ENCODE assay signal across 11 cellular contexts in genomic region chr18:62744076-62744705, GRCh38. TPM values are rescaled to one million over a fixed set of nuclear protein-coding genes. Genes with fewer than 3 reads are reported as not detected.
A peak's percentile ranks its signal among the peaks of the same experiment; 100 is the strongest.
DNase-seq lines count a peak whose midpoint lies in the region; ATAC-seq, FAIRE-seq and TF ChIP-seq lines count a peak whose summit lies in the region.
"Had no signal": no experiment of that assay in that cellular context is flagged by ENCODE, and none has a peak within 500 bp of the region (broad histone marks: within the 10 kb centered on the region; RNA-seq: fewer than 3 reads in every experiment).

No MANE protein-coding gene starts in this region.

- H2BK20ac ChIP-seq in H1 (ENCODE audit: low read length) = no peak overlapping the region

- ATAC-seq in GM21423 (IDR thresholded peaks at IDR 0.05; ENCODE audit: unreplicated experiment) (peak; percentile 90), HG03432 (IDR thresholded peaks at IDR 0.05; ENCODE audit: unreplicated experiment) (peak; percentile 77), T-cell (replicated peaks in 1 of 4) (no peak)

- H2BK120ac ChIP-seq in H1 (replicated peaks; ENCODE audit: low read depth, low read length) = no peak overlapping the region

- no peaks in the 10 kb centered on the region for H3K36me3 Mint-ChIP-seq in T-cell

- FAIRE-seq in H1 (lab: Jason Lieb, UNC) = peak; percentile 68

- H3K9me3 ChIP-seq in H1 (ENCODE audit: insufficient read depth in 2 of 2, low read depth in 1 of 2, low read length in 1 of 2) = 0 out of 4 replicates have a peak, but pooled peaks cover 0 to under 1% of the 10 kb centered on the region in 2 experiments

- CTCF ChIA-PET in H1 (lab: Charles Lee; ENCODE audit: partially characterized antibody) (interaction anchor here (0.6 to 1.2 kb wide), 4 partner anchors 8 to 30 kb away, joined by 3 read pairs; no protein-coding TSS in a partner anchor), T-cell (lab: Charles Lee) (interaction anchor here in 1 of 2 donors (0.5 kb wide), 1 partner anchor 382 kb away, joined by 4 read pairs; no protein-coding TSS in a partner anchor)

- no peak for TF ChIP-seq POLR2A in H1 (IDR thresholded peaks at IDR 0.05; ENCODE audit: control extremely low read depth in 1 of 2, low read depth in 2 of 2, low read length in 2 of 2)

- POLR2A ChIA-PET in H1 (lab: Charles Lee; ENCODE audit: partially characterized antibody) = no interaction called here
- POLR2A ChIA-PET in T-cell (lab: Charles Lee) = interaction anchor here in 1 of 2 donors (0.5 kb wide), 1 partner anchor 14 kb away, joined by 10 read pairs; no protein-coding TSS in a partner anchor

- no peak overlapping the region for H3K4me3 Mint-ChIP-seq in T-cell

- H3K27me3 Mint-ChIP-seq in T-cell = no peaks in the 10 kb centered on the region

- H3K79me2 ChIP-seq in H1 (ENCODE audit: control insufficient read depth in 1 of 2, insufficient read depth in 2 of 2, low read length in 2 of 2) = peaks cover 25 to 100% of the 10 kb centered on the region in 2 experiments

- no peaks in the 10 kb centered on the region; the same call in 1 of the 2 replicates for H3K79me1 ChIP-seq in H1 (ENCODE audit: low read depth, low read length)

- no peak overlapping the region for H4K5ac ChIP-seq in H1 (ENCODE audit: insufficient read length, low read depth, low read length)

- WGBS in H1 (ENCODE audit: extremely low coverage in 1 of 2, insufficient coverage in 1 of 2, insufficient read length in 1 of 2, insufficient replicate concordance in 2 of 2, low coverage in 1 of 2, low lambda C conversion rate in 2 of 2, missing lambda C conversion rate in 1 of 2), 2 experiments = 57% methylated on average over 3 of the region's 3 CpGs; no CpG with 5 or more reads in 1 of the 2 experiments

- H3K4me3 ChIP-seq in H1 (ENCODE audit: extremely low read depth in 1 of 4, insufficient read depth in 2 of 4, low read depth in 3 of 4, low read length in 4 of 4) (no peak overlapping the region), coronary artery (no peak overlapping the region)
- H3K4me3 ChIP-seq: lung had no signal

- TF ChIP-seq EP300 in H1 (IDR thresholded peaks at IDR 0.05; ENCODE audit: borderline replicate concordance in 1 of 2, low read depth in 2 of 2, low read length in 2 of 2) = no peak

- no peaks in the 10 kb centered on the region for H3K27me3 ChIP-seq in H1 (replicated peaks in 1 of 4; ENCODE audit: control insufficient read depth in 3 of 4, extremely low read depth in 1 of 4, insufficient read depth in 3 of 4, low read length in 3 of 4)

- H4K8ac ChIP-seq in H1 (ENCODE audit: extremely low read depth, insufficient read depth, low read length) = no peak overlapping the region

- no peak overlapping the region for H3K56ac ChIP-seq in H1 (replicated peaks; ENCODE audit: insufficient read length, low read depth, low read length)

- H3K4ac ChIP-seq in H1 (replicated peaks; ENCODE audit: insufficient read length, low read depth, low read length) = no peak overlapping the region

- H4K91ac ChIP-seq in H1 (replicated peaks; ENCODE audit: insufficient read length, low read length) = no peak overlapping the region

- H3K4me1 Mint-ChIP-seq in T-cell = peaks cover 12 to 17% (median 16%) of the 10 kb centered on the region in 3 donors

- peak overlapping the region; percentile 4 to 27; a peak in 1 of 4 replicates for H3K4me2 ChIP-seq in H1 (ENCODE audit: insufficient read depth in 1 of 2, low read depth in 2 of 2, low read length in 2 of 2)

- H2BK15ac ChIP-seq in H1 (ENCODE audit: low read length) = no peak overlapping the region

- TF ChIP-seq CTCF in H1 (IDR thresholded peaks at IDR 0.05; ENCODE audit: control extremely low read depth in 1 of 3, insufficient read depth in 1 of 3, low read depth in 1 of 3, low read length in 3 of 3) = no peak
- no peak for TF ChIP-seq CTCF in coronary artery (IDR thresholded peaks at IDR 0.05)

- no peak for TF ChIP-seq RAD21 in H1 (IDR thresholded peaks at IDR 0.05 in 1 of 2, conservative IDR thresholded peaks at IDR 0.05 in 1 of 2; ENCODE audit: low read depth in 2 of 2, low read length in 2 of 2)

- H3K23me2 ChIP-seq in H1 (ENCODE audit: low read depth, low read length) = no peaks in the 10 kb centered on the region; the same call in 1 of the 2 replicates

- no peak overlapping the region for H3K23ac ChIP-seq in H1 (ENCODE audit: insufficient read length)

- H2AFZ ChIP-seq in H1 (ENCODE audit: low read length) = no peak overlapping the region

- no peak overlapping the region for H3K27ac ChIP-seq in H1 (ENCODE audit: low read depth, low read length)
- H3K27ac ChIP-seq in coronary artery = no peak overlapping the region

- H2AK5ac ChIP-seq in H1 (ENCODE audit: low read depth, low read length) = no peak overlapping the region

- H3K9me3 Mint-ChIP-seq in T-cell = no peaks in the 10 kb centered on the region

- no peak overlapping the region for H3K14ac ChIP-seq in H1 (ENCODE audit: insufficient read length)

- no peak overlapping the region for H2BK12ac ChIP-seq in H1 (ENCODE audit: low read depth, low read length)

- H2BK5ac ChIP-seq in H1 (ENCODE audit: low read depth, low read length) = 0 out of 2 replicates have a peak overlapping the region, but pooled peaks have one; percentile 31

- peaks cover 0 to 35% (median 15%) of the 10 kb centered on the region in 4 experiments for H3K4me1 ChIP-seq in H1 (replicated peaks in 1 of 4; ENCODE audit: control insufficient read depth in 3 of 4, insufficient read depth in 4 of 4, low read length in 3 of 4)

- H3K9ac ChIP-seq in H1 (replicated peaks in 1 of 4; ENCODE audit: extremely low read depth in 1 of 4, low read depth in 3 of 4, low read length in 3 of 4) = no peak overlapping the region

- peaks cover 0 to 4% of the 10 kb centered on the region in 2 experiments for H4K20me1 ChIP-seq in H1 (replicated peaks in 1 of 2; ENCODE audit: control insufficient read depth in 1 of 2, insufficient read depth in 2 of 2, low read length in 2 of 2)

- H3K27ac Mint-ChIP-seq in T-cell = no peak overlapping the region

- DNase-seq in AG20443 (ENCODE audit: low spot score) (peak; percentile 30), H1 (ENCODE audit: low read depth in 1 of 2, low spot score in 2 of 2) (no peak), hypothalamus (lab: John Stamatoyannopoulos, UW) (no peak), coronary artery (ENCODE audit: low spot score) (no peak), T-cell (no peak)
- no peak for DNase-seq in central memory CD4-positive, alpha-beta T cell
- DNase-seq: AML-193, MM.1S had no signal

- no peaks in the 10 kb centered on the region; a peak in 1 of 8 replicates for H3K36me3 ChIP-seq in H1 (ENCODE audit: control insufficient read depth in 2 of 4, insufficient read depth in 4 of 4, low read length in 3 of 4)

- peak overlapping the region; percentile 36; the same call in 1 of the 2 replicates for H3K18ac ChIP-seq in H1 (ENCODE audit: extremely low read depth, low read length)

TF ChIP-seq in H1, 55 proteins besides CTCF, POLR2A, EP300 and RAD21 (continues in another document):
- TF ChIP-seq TCF12 (IDR thresholded peaks at IDR 0.05; ENCODE audit: low read depth, low read length) (0 out of 2 replicates have a peak, but pooled peaks have one; percentile 7), RXRA (IDR thresholded peaks at IDR 0.05; ENCODE audit: insufficient read depth, low read depth, low read length) (no peak)

RNA-seq across cellular contexts. Expression of gene PHLPP1, which starts 28.9 kb away (rescaled TPM):
- total RNA-seq in H1 (2021; fragmentation: NEBNext Ultra II Directional; extraction: Animal tissue kit (Norgen Biotek cat#: 25700)) = 66.3 and 67.4 TPM in 2 replicates
- 26.6 and 28.0 TPM in 2 replicates for polyA plus RNA-seq in H1 (2011; rRNA removed)
- polyA plus RNA-seq in H1 (2011; cell fraction: cytosol; rRNA removed) = 23.4 TPM
- 34.7 TPM for polyA plus RNA-seq in H1 (2011; cell fraction: nucleus; rRNA removed)
- polyA plus RNA-seq in H1 (2012, experiment 1 of 2) = 25.6 to 34.5 TPM (median 29.9 TPM) in 4 replicates
- 10.4 TPM for polyA plus RNA-seq in H1 (2012, experiment 2 of 2)
- 24.5 TPM for polyA plus RNA-seq in H1 (2013, experiment 1 of 2)
- 25.0 TPM for polyA plus RNA-seq in H1 (2013, experiment 2 of 2)
- 52.5 and 99.6 TPM in 2 replicates for polyA minus RNA-seq in H1 (2011; rRNA and poly(A)+ RNA removed)
- 46.8 TPM for polyA minus RNA-seq in H1 (2011; cell fraction: cytosol; rRNA and poly(A)+ RNA removed)
- 82.8 TPM for polyA minus RNA-seq in H1 (2011; cell fraction: nucleus; rRNA and poly(A)+ RNA removed)
- total RNA-seq in T-cell = 10 to 100 TPM in 1 of 5 donors, 1 to 10 TPM in 4; 6.9 to 11.5 (median 7.4) TPM

Comparison
In these comparisons a context has a peak if more than half of its experiments do, and no peak if none do; other contexts are left out.
1. ATAC-seq: peak in GM21423 (single experiment) and HG03432 (single experiment); none in T-cell (0 of 4).